36 cellular contexts compared by ENCODE assay signal in the genomic region with DNA sequence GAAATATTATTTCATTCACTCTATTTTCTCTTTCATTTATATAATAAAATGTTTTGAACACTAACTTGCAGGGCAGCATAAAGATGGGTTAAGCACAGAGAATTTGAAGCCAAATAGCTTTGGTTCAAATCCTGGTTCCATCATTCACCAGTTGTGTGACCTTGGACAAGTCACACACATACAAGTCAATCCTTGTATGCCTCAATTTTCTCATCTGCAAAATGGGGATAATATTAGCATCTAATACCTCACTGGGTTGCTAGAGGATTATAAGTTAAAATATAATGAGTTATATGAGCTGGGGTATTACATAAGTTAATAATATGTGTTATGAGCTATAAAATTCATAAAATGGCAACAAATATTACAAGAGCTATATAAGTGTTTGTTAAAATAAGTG.
"Had no signal": no experiment of that assay in that cellular context is flagged by ENCODE, and none has a peak within 500 bp of the region (broad histone marks: within the 10 kb centered on the region; RNA-seq: fewer than 3 reads in every experiment).

No MANE protein-coding gene starts in this region.

- H3K4me2 ChIP-seq: KMS-11 had no signal

- H3K9ac ChIP-seq: KMS-11 had no signal

- H3K9me3 ChIP-seq: MG63 had no signal

- H3K27ac ChIP-seq: KMS-11 had no signal

- H3K36me3 ChIP-seq: MG63 had no signal

- DNase-seq: Karpas-422, Kasumi-1, MG63, MM.1S, MV-4-11, NCI-H1048, NCI-H1092, NCI-H1092 treated with DMSO at 0.1 percent for 48 hours, NCI-H1105, NCI-H1105 treated with DMSO at 0.1 percent for 48 hours, NCI-H1417, NCI-H1417 treated with DMSO at 0.1 percent for 48 hours, NCI-H1436, NCI-H1436 treated with DMSO at 0.1 percent for 48 hours, NCI-H146, NCI-H1694, NCI-H1694 treated with DMSO at 0.1 percent for 48 hours, NCI-H187, NCI-H187 treated with DMSO at 0.1 percent for 48 hours, NCI-H1930, NCI-H2029, NCI-H2029 treated with DMSO at 0.1 percent for 48 hours, NCI-H2081, NCI-H2081 treated with DMSO at 0.1 percent for 48 hours, NCI-H2107, NCI-H2171, NCI-H2171 treated with DMSO at 0.1 percent for 48 hours, NCI-H2227 treated with DMSO at 0.1 percent for 48 hours, NCI-H226, NCI-H345, NCI-H446, NCI-H446 treated with DMSO at 0.1 percent for 48 hours, NCI-H510A, NCI-H510A treated with DMSO at 0.1 percent for 48 hours, NCI-H524 had no signal

- H3K4me3 ChIP-seq: MG63 had no signal
